In genomic region chr19:1258707-1259205, GRCh38 we compare ENCODE assay signal across 9 cellular contexts. TPM values are rescaled to one million over a fixed set of nuclear protein-coding genes. Genes with fewer than 3 reads are reported as not detected.
A peak's percentile ranks its signal among the peaks of the same experiment; 100 is the strongest.
DNase-seq lines count a peak whose midpoint lies in the region; ATAC-seq, FAIRE-seq and TF ChIP-seq lines count a peak whose summit lies in the region.
"Had no signal": no experiment of that assay in that cellular context is flagged by ENCODE, and none has a peak within 500 bp of the region (broad histone marks: within the 10 kb centered on the region; RNA-seq: fewer than 3 reads in every experiment).

No MANE protein-coding gene starts in this region.

- no peak for TF ChIP-seq POLR2A in GM12891 (IDR thresholded peaks at IDR 0.05; ENCODE audit: low read depth, low read length)
- TF ChIP-seq POLR2A in Peyer's patch (IDR thresholded peaks at IDR 0.05) = no peak
- no peak for TF ChIP-seq POLR2A in endothelial cell of umbilical vein (IDR thresholded peaks at IDR 0.05; ENCODE audit: low read depth, low read length)
- TF ChIP-seq POLR2A in gastrocnemius medialis (IDR thresholded peaks at IDR 0.05) = no peak

- no peak overlapping the region for H2AFZ ChIP-seq in endothelial cell of umbilical vein (ENCODE audit: low read depth, low read length)

- TF ChIP-seq CTCF in Peyer's patch (IDR thresholded peaks at IDR 0.05) = peak in 2 of 6 experiments; percentile 7 to 8
- TF ChIP-seq CTCF in endothelial cell of umbilical vein (IDR thresholded peaks at IDR 0.05; ENCODE audit: extremely low read depth in 1 of 2, insufficient read depth in 1 of 2, low read depth in 1 of 2, low read length in 2 of 2) = no peak
- no peak for TF ChIP-seq CTCF in gastrocnemius medialis (IDR thresholded peaks at IDR 0.05 in 4 of 5, conservative IDR thresholded peaks at IDR 0.05 in 1 of 5)
- no peak for TF ChIP-seq CTCF in BE2C (IDR thresholded peaks at IDR 0.05; ENCODE audit: low read depth, low read length)

- H3K4me2 ChIP-seq in endothelial cell of umbilical vein (ENCODE audit: insufficient read depth, low read length) = no peak overlapping the region

- peak overlapping the region; percentile 41 for H3K9ac ChIP-seq in endothelial cell of umbilical vein (replicated peaks; ENCODE audit: extremely low read depth, insufficient read depth, low read length)

- no peaks in the 10 kb centered on the region for H4K20me1 ChIP-seq in endothelial cell of umbilical vein (replicated peaks; ENCODE audit: control insufficient read depth, extremely low read depth, insufficient read depth, low read length)

- H3K27me3 ChIP-seq in Peyer's patch = no peaks in the 10 kb centered on the region
- no peaks in the 10 kb centered on the region for H3K27me3 ChIP-seq in endothelial cell of umbilical vein (ENCODE audit: control insufficient read depth in 2 of 2, insufficient read depth in 2 of 2, low read length in 2 of 2)
- no peaks in the 10 kb centered on the region for H3K27me3 ChIP-seq in gastrocnemius medialis
- H3K27me3 ChIP-seq in BE2C = no peaks in the 10 kb centered on the region

- FAIRE-seq in GM12891 (lab: Jason Lieb, UNC) (peak; percentile 40), endothelial cell of umbilical vein (lab: Jason Lieb, UNC) (peak; percentile 12)

- dilution Hi-C loops in endothelial cell of umbilical vein (cut with MboI; ENCODE audit: extremely low pct_ligation_motif_present, low sequenced_read_pairs) = no loop called here

- intact Hi-C loops in endothelial cell of umbilical vein (cut with micrococcal nuclease) = no loop called here
- intact Hi-C loops in gastrocnemius medialis (cut with DNase I; ENCODE audit: low total_unique reads) = no loop called here

- H3K4me1 ChIP-seq in Peyer's patch (peaks cover 17 to 90% (median 63%) of the 10 kb centered on the region in 4 donors), endothelial cell of umbilical vein (ENCODE audit: control insufficient read depth, extremely low read depth, insufficient read depth, low read length) (peaks cover 53% of the 10 kb centered on the region), gastrocnemius medialis (peaks cover 57 to 60% of the 10 kb centered on the region in 2 donors), BE2C (peaks cover 40% of the 10 kb centered on the region)

- BruUV-seq in endothelial cell of umbilical vein (replicated peaks; lab: Mats Ljungman, UMichigan) = no TSS peak

- in situ Hi-C loops in gastrocnemius medialis (cut with MboI; ENCODE audit: low sequenced_read_pairs in 4 of 4) = no loop called here

- CTCF ChIA-PET in endothelial cell of umbilical vein (lab: Charles Lee) = interaction anchor here (7.8 kb wide), 1 partner anchor 14 kb away, joined by 63 read pairs; no protein-coding TSS in a partner anchor

- POLR2A ChIA-PET in endothelial cell of umbilical vein (lab: Charles Lee) = interaction anchor here (0.6 to 3.4 kb wide), 2 partner anchors 8 to 10 kb away, joined by 5 to 19 read pairs; partner anchors contain the start of gene CIRBP

- no peak for ATAC-seq in gastrocnemius medialis
- no peak for ATAC-seq in GM18909 (IDR thresholded peaks at IDR 0.05; ENCODE audit: poor library complexity, unreplicated experiment)

- no peak for DNase-seq in GM12891 (ENCODE audit: insufficient read length, low spot score)
- DNase-seq in Peyer's patch = peak in 1 of 3 donors; percentile 65
- DNase-seq in endothelial cell of umbilical vein (ENCODE audit: low read depth, low spot score) = no peak
- DNase-seq in gastrocnemius medialis = no peak
- no peak for DNase-seq in SW480 (ENCODE audit: low spot score)
- no peak for DNase-seq in globus pallidus (ENCODE audit: low spot score)
- no peak for DNase-seq in BE2C
- DNase-seq: NCI-H524 treated with DMSO at 0.1 percent for 48 hours had no signal

- H3K79me2 ChIP-seq in endothelial cell of umbilical vein (ENCODE audit: control insufficient read depth, insufficient read depth, low read length) = peaks cover 31% of the 10 kb centered on the region

- H3K9me3 ChIP-seq in Peyer's patch = no peaks in the 10 kb centered on the region
- H3K9me3 ChIP-seq in endothelial cell of umbilical vein (replicated peaks; ENCODE audit: control insufficient read depth, insufficient read depth, low read length) = no peaks in the 10 kb centered on the region
- H3K9me3 ChIP-seq in gastrocnemius medialis = no peaks in the 10 kb centered on the region
- H3K9me3 ChIP-seq in BE2C = no peaks in the 10 kb centered on the region

- H3K27ac ChIP-seq in Peyer's patch = peak overlapping the region; percentile 98 to 100 (median 99)
- peak overlapping the region; percentile 61 for H3K27ac ChIP-seq in endothelial cell of umbilical vein (ENCODE audit: insufficient read depth, low read depth, low read length)
- peak overlapping the region; percentile 94 to 99 (median 96) for H3K27ac ChIP-seq in gastrocnemius medialis

- H3K36me3 ChIP-seq in Peyer's patch (peaks cover 0 to 44% (median 0%) of the 10 kb centered on the region in 3 donors), endothelial cell of umbilical vein (ENCODE audit: control insufficient read depth in 2 of 2, extremely low read depth in 1 of 2, insufficient read depth in 2 of 2, low read length in 2 of 2) (peaks cover 29 to 30% of the 10 kb centered on the region in 2 experiments), gastrocnemius medialis (peaks cover 0 to 40% of the 10 kb centered on the region in 2 donors), BE2C (peaks cover 44% of the 10 kb centered on the region)

- H3K4me3 ChIP-seq in Peyer's patch (peak overlapping the region; percentile 20 to 76 (median 44)), endothelial cell of umbilical vein (replicated peaks in 1 of 3; ENCODE audit: insufficient read depth in 1 of 3, low read depth in 1 of 3, low read length in 3 of 3) (no peak overlapping the region), gastrocnemius medialis (peak overlapping the region; percentile 22 to 65 (median 30)), BE2C (ENCODE audit: low read depth, low read length) (no peak overlapping the region)

- H3K9me1 ChIP-seq in endothelial cell of umbilical vein (replicated peaks; ENCODE audit: control insufficient read depth, extremely low read depth, insufficient read depth, low read length) = no peaks in the 10 kb centered on the region

RNA-seq across cellular contexts. Expression of gene MIDN, which starts 10.4 kb away (rescaled TPM):
- 16.2 TPM for polyA plus RNA-seq in GM12891 (2012; ENCODE audit: low read depth, missing spikeins)
- total RNA-seq in Peyer's patch = 100 to 1,000 TPM in 1 of 4 donors, 10 to 100 TPM in 3; 34.7 to 205 (median 98.9) TPM
- total RNA-seq in endothelial cell of umbilical vein = 85.9 and 107 TPM in 2 replicates
- 20.0 and 23.6 TPM in 2 replicates for polyA plus RNA-seq in endothelial cell of umbilical vein
- 8.3 and 13.6 TPM in 2 replicates for polyA plus RNA-seq in endothelial cell of umbilical vein (2011; cell fraction: cytosol; rRNA removed)
- 26.3 and 27.8 TPM in 2 replicates for polyA plus RNA-seq in endothelial cell of umbilical vein (2011; cell fraction: nucleus; rRNA removed)
- polyA plus RNA-seq in endothelial cell of umbilical vein (2012) = 16.1 and 27.1 TPM in 2 replicates
- 13.6 and 16.8 TPM in 2 replicates for polyA minus RNA-seq in endothelial cell of umbilical vein
- 34.1 TPM for polyA minus RNA-seq in endothelial cell of umbilical vein (2011; cell fraction: cytosol; rRNA and poly(A)+ RNA removed)
- polyA minus RNA-seq in endothelial cell of umbilical vein (2011; cell fraction: nucleus; rRNA and poly(A)+ RNA removed) = 10.2 and 42.0 TPM in 2 replicates
- total RNA-seq in gastrocnemius medialis = 100 to 1,000 TPM in 2 of 4 donors, 10 to 100 TPM in 2; 34.9 to 117 (median 86.3) TPM
- polyA plus RNA-seq in BE2C (2012; ENCODE audit: insufficient read depth, insufficient read length, low read depth) = 186 TPM

RNA-seq across cellular contexts. Expression of gene CIRBP, which starts 10.4 kb away (rescaled TPM):
- polyA plus RNA-seq in GM12891 (2012; ENCODE audit: low read depth, missing spikeins) = 297 TPM
- 100 to 1,000 TPM; 258 to 623 (median 458) TPM for total RNA-seq in Peyer's patch
- 225 and 229 TPM in 2 replicates for total RNA-seq in endothelial cell of umbilical vein
- 267 and 439 TPM in 2 replicates for polyA plus RNA-seq in endothelial cell of umbilical vein
- 345 and 381 TPM in 2 replicates for polyA plus RNA-seq in endothelial cell of umbilical vein (2011; cell fraction: cytosol; rRNA removed)
- polyA plus RNA-seq in endothelial cell of umbilical vein (2011; cell fraction: nucleus; rRNA removed) = 851 and 1,301 TPM in 2 replicates
- 199 and 231 TPM in 2 replicates for polyA plus RNA-seq in endothelial cell of umbilical vein (2012)
- 136 and 186 TPM in 2 replicates for polyA minus RNA-seq in endothelial cell of umbilical vein
- polyA minus RNA-seq in endothelial cell of umbilical vein (2011; cell fraction: cytosol; rRNA and poly(A)+ RNA removed) = 43.9 TPM
- 105 and 121 TPM in 2 replicates for polyA minus RNA-seq in endothelial cell of umbilical vein (2011; cell fraction: nucleus; rRNA and poly(A)+ RNA removed)
- total RNA-seq in gastrocnemius medialis = 100 to 1,000 TPM; 274 to 578 (median 418) TPM
- 385 TPM for polyA plus RNA-seq in BE2C (2012; ENCODE audit: insufficient read depth, insufficient read length, low read depth)

RNA-seq across cellular contexts. Expression of gene FAM174C, which starts 16.6 kb away (rescaled TPM):
- 47.7 TPM for polyA plus RNA-seq in GM12891 (2012; ENCODE audit: low read depth, missing spikeins)
- total RNA-seq in Peyer's patch (10 to 100 TPM; 39.6 to 87.7 (median 80.0) TPM), endothelial cell of umbilical vein (46.7 and 47.5 TPM in 2 replicates), gastrocnemius medialis (10 to 100 TPM; 18.7 to 36.7 (median 28.7) TPM)
- 83.9 and 127 TPM in 2 replicates for polyA plus RNA-seq in endothelial cell of umbilical vein
- polyA plus RNA-seq in endothelial cell of umbilical vein (2011; cell fraction: cytosol; rRNA removed) = 45.5 and 62.4 TPM in 2 replicates
- 22.4 and 27.0 TPM in 2 replicates for polyA plus RNA-seq in endothelial cell of umbilical vein (2011; cell fraction: nucleus; rRNA removed)
- polyA plus RNA-seq in endothelial cell of umbilical vein (2012) = 36.7 and 43.6 TPM in 2 replicates
- polyA minus RNA-seq in endothelial cell of umbilical vein = 10.6 and 15.2 TPM in 2 replicates
- polyA minus RNA-seq in endothelial cell of umbilical vein (2011; cell fraction: cytosol; rRNA and poly(A)+ RNA removed) = 70.9 TPM
- polyA minus RNA-seq in endothelial cell of umbilical vein (2011; cell fraction: nucleus; rRNA and poly(A)+ RNA removed) = 5.8 and 8.0 TPM in 2 replicates
- 224 TPM for polyA plus RNA-seq in BE2C (2012; ENCODE audit: insufficient read depth, insufficient read length, low read depth)

RNA-seq across cellular contexts. Expression of gene ATP5F1D, which starts 17.2 kb away (rescaled TPM):
- 209 TPM for polyA plus RNA-seq in GM12891 (2012; ENCODE audit: low read depth, missing spikeins)
- 100 to 1,000 TPM in 3 of 4 donors, 10 to 100 TPM in 1; 88.3 to 299 (median 206) TPM for total RNA-seq in Peyer's patch
- 190 and 192 TPM in 2 replicates for total RNA-seq in endothelial cell of umbilical vein
- 167 and 236 TPM in 2 replicates for polyA plus RNA-seq in endothelial cell of umbilical vein
- 55.6 and 104 TPM in 2 replicates for polyA plus RNA-seq in endothelial cell of umbilical vein (2011; cell fraction: cytosol; rRNA removed)
- 31.6 and 37.8 TPM in 2 replicates for polyA plus RNA-seq in endothelial cell of umbilical vein (2011; cell fraction: nucleus; rRNA removed)
- polyA plus RNA-seq in endothelial cell of umbilical vein (2012) = 93.2 and 184 TPM in 2 replicates
- polyA minus RNA-seq in endothelial cell of umbilical vein = 27.5 and 56.7 TPM in 2 replicates
- polyA minus RNA-seq in endothelial cell of umbilical vein (2011; cell fraction: cytosol; rRNA and poly(A)+ RNA removed) = 231 TPM
- 9.3 and 13.8 TPM in 2 replicates for polyA minus RNA-seq in endothelial cell of umbilical vein (2011; cell fraction: nucleus; rRNA and poly(A)+ RNA removed)
- total RNA-seq in gastrocnemius medialis = 100 to 1,000 TPM; 189 to 442 (median 273) TPM
- polyA plus RNA-seq in BE2C (2012; ENCODE audit: insufficient read depth, insufficient read length, low read depth) = 658 TPM

RNA-seq across cellular contexts. Expression of gene CBARP, which starts 21.0 kb away (rescaled TPM):
- polyA plus RNA-seq in GM12891 (2012; ENCODE audit: low read depth, missing spikeins) = 1.5 TPM
- total RNA-seq in Peyer's patch (1 to 10 TPM in 1 of 4 donors, not detected in 3; 1.9 TPM), endothelial cell of umbilical vein (9.2 and 9.6 TPM in 2 replicates), gastrocnemius medialis (1 to 10 TPM in 1 of 4 donors, under 1 TPM in 3; 0.10 to 1.3 (median 0.53) TPM)
- polyA plus RNA-seq in endothelial cell of umbilical vein = 3.5 and 4.4 TPM in 2 replicates
- 1.0 and 2.5 TPM in 2 replicates for polyA plus RNA-seq in endothelial cell of umbilical vein (2011; cell fraction: cytosol; rRNA removed)
- 6.4 and 6.5 TPM in 2 replicates for polyA plus RNA-seq in endothelial cell of umbilical vein (2011; cell fraction: nucleus; rRNA removed)
- 2.6 and 7.5 TPM in 2 replicates for polyA plus RNA-seq in endothelial cell of umbilical vein (2012)
- 0.70 and 1.6 TPM in 2 replicates for polyA minus RNA-seq in endothelial cell of umbilical vein
- 0.51 TPM for polyA minus RNA-seq in endothelial cell of umbilical vein (2011; cell fraction: cytosol; rRNA and poly(A)+ RNA removed)
- polyA minus RNA-seq in endothelial cell of umbilical vein (2011; cell fraction: nucleus; rRNA and poly(A)+ RNA removed) = 1.4 and 3.3 TPM in 2 replicates
- 23.0 TPM for polyA plus RNA-seq in BE2C (2012; ENCODE audit: insufficient read depth, insufficient read length, low read depth)

Comparison
In these comparisons a context has a peak if more than half of its experiments do, and no peak if none do; other contexts are left out.
1. H3K4me3 ChIP-seq: peak in Peyer's patch (4 of 4) and gastrocnemius medialis (4 of 4); none in endothelial cell of umbilical vein (0 of 3) and BE2C (single experiment).
2. Peak in every context shown above with its lines, with median percentiles within 50 percentile points of each other: H3K27ac ChIP-seq.